ENCODE assay signal across 15 cellular contexts in the genomic region with DNA sequence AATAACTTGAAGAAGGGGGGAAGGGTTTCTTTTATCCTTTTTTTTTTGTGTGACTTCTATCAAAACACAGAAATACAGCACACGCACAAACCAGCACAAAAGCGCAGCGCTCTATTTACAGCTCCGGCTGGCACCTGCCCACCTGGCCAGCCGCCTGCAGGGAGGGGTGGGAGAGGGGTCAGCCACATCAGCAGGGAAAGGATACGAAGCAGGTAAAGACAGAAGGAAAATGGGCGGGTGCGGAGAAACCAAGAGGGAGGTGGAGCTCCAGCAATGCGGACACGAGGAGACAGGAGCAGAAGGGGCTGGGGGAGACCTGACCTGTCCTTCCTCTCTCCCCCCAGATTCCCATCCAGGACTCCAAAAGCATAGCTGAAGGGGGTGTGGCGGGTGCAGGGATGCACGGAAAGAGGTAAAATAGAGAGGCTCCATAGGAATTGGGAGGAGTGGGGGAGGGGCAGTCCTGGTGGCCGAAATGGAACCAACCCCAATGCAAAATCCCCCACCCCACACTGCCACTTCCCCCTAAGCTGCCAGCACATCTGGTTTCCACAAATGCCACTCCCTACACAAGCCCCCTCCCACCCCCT. TPM values are rescaled to one million over a fixed set of nuclear protein-coding genes. Genes with fewer than 3 reads are reported as not detected.
DNase-seq lines count a peak whose midpoint lies in the region; ATAC-seq and TF ChIP-seq lines count a peak whose summit lies in the region.
"Had no signal": no experiment of that assay in that cellular context is flagged by ENCODE, and none has a peak within 500 bp of the region (broad histone marks: within the 10 kb centered on the region; RNA-seq: fewer than 3 reads in every experiment).

No MANE protein-coding gene starts in this region.

- H3K27me3 ChIP-seq in BLaER1 treated with 17β-estradiol and CSF1 and Interleukin-3, amounts not matched to agents 10 nM and 100 nM: no peaks in the 10 kb centered on the region
- H3K27me3 ChIP-seq in hepatocyte: no peaks in the 10 kb centered on the region
- no peaks in the 10 kb centered on the region for H3K27me3 ChIP-seq in testis
- H3K27me3 ChIP-seq: heart left ventricle, right atrium auricular region had no signal

- no peaks in the 10 kb centered on the region for H3K9me2 ChIP-seq in hepatocyte (replicated peaks; ENCODE audit: insufficient read depth)

- H3K4me2 ChIP-seq in BLaER1 treated with 17β-estradiol and CSF1 and Interleukin-3, amounts not matched to agents 10 nM and 100 nM: peak overlapping the region; percentile 72 to 90 (median 84)
- no peak overlapping the region for H3K4me2 ChIP-seq in hepatocyte

- H3K36me3 Mint-ChIP-seq in WTC11: peaks cover 16% of the 10 kb centered on the region
- H3K36me3 Mint-ChIP-seq in memory B cell: peaks cover 35% of the 10 kb centered on the region

- no peak overlapping the region for H3K4me3 ChIP-seq in BLaER1 treated with 17β-estradiol and CSF1 and Interleukin-3, amounts not matched to agents 10 nM and 100 nM
- H3K4me3 ChIP-seq in hepatocyte (no peak overlapping the region), testis (no peak overlapping the region)
- H3K4me3 ChIP-seq: heart left ventricle, right atrium auricular region had no signal

- no peaks in the 10 kb centered on the region for H3K9me3 ChIP-seq in BLaER1 treated with 17β-estradiol and CSF1 and Interleukin-3, amounts not matched to agents 10 nM and 100 nM (replicated peaks in 1 of 11)
- H3K9me3 ChIP-seq in hepatocyte (ENCODE audit: low read depth): no peaks in the 10 kb centered on the region
- no peaks in the 10 kb centered on the region for H3K9me3 ChIP-seq in testis
- H3K9me3 ChIP-seq: heart left ventricle, right atrium auricular region had no signal

- WGBS in hepatocyte (ENCODE audit: low lambda C conversion rate, missing lambda C conversion rate): 79% methylated on average over 12 of the region's 13 CpGs
- WGBS in testis, 2 donors: 87% methylated on average over 13 of the region's 13 CpGs

- peak; percentile 19; the same call in 1 of the 2 replicates for ATAC-seq in WTC11
- ATAC-seq in memory B cell (ENCODE audit: low read depth): no peak
- no peak for ATAC-seq in HG02763 (IDR thresholded peaks at IDR 0.05; ENCODE audit: unreplicated experiment)
- ATAC-seq: esophagus mucosa, heart left ventricle, left cardiac atrium had no signal

- H3K9me3 Mint-ChIP-seq in WTC11 (no peaks in the 10 kb centered on the region), memory B cell (no peaks in the 10 kb centered on the region)

- no peak overlapping the region for H2AFZ ChIP-seq in hepatocyte

- peaks cover 38 to 91% (median 82%) of the 10 kb centered on the region in 10 experiments for H3K4me1 ChIP-seq in BLaER1 treated with 17β-estradiol and CSF1 and Interleukin-3, amounts not matched to agents 10 nM and 100 nM
- peaks cover 11% of the 10 kb centered on the region for H3K4me1 ChIP-seq in hepatocyte (ENCODE audit: insufficient read depth)
- peaks cover 5% of the 10 kb centered on the region for H3K4me1 ChIP-seq in testis

- H3K4me1 Mint-ChIP-seq in WTC11 (peaks cover 34% of the 10 kb centered on the region), memory B cell (peaks cover 54% of the 10 kb centered on the region)

- CTCF ChIA-PET in WTC11 (lab: Charles Lee): interaction anchor here (0.6 to 1.1 kb wide), 3 partner anchors 29 to 209 kb away, joined by 3 to 6 read pairs (median 4); no protein-coding TSS in a partner anchor

- no peak overlapping the region; the same call in 1 of the 2 replicates for H3K4me3 Mint-ChIP-seq in WTC11
- H3K4me3 Mint-ChIP-seq in memory B cell: peak overlapping the region; percentile 9

- DNase-seq in COR-L47 (lab: John Stamatoyannopoulos, UW) (peak; percentile 56), WTC11 (ENCODE audit: low spot score) (no peak), memory B cell (ENCODE audit: low spot score in 2 of 2) (no peak), hepatocyte (ENCODE audit: low spot score) (no peak), testis (no peak)
- DNase-seq: left cardiac atrium; SHP77; stimulated activated CD4-positive, alpha-beta T cell treated with anti-CD3 and anti-CD28 coated beads, Interleukin-4, amount 100 ng/mL, for 1 hour; stimulated activated naive CD4-positive, alpha-beta T cell; T1000 had no signal

- intact Hi-C loops in testis (cut with DNase I; ENCODE audit: low total_unique reads): no loop called here

- H3K79me2 ChIP-seq in hepatocyte: no peaks in the 10 kb centered on the region

- no peak overlapping the region for H3K27ac ChIP-seq in BLaER1 treated with 17β-estradiol and CSF1 and Interleukin-3, amounts not matched to agents 10 nM and 100 nM
- H3K27ac ChIP-seq in hepatocyte: no peak overlapping the region
- no peak overlapping the region for H3K27ac ChIP-seq in testis
- H3K27ac ChIP-seq: heart left ventricle, right atrium auricular region had no signal

- POLR2A ChIA-PET in WTC11 (lab: Charles Lee): interaction anchor here (0.8 to 1.4 kb wide), 2 partner anchors 105 to 107 kb away, joined by 3 read pairs; a partner anchor contains a TSS

- H3K27ac Mint-ChIP-seq in WTC11: peak overlapping the region; percentile 58
- peak overlapping the region; percentile 97 for H3K27ac Mint-ChIP-seq in memory B cell

- no peak for TF ChIP-seq POLR2A in testis (IDR thresholded peaks at IDR 0.05)

- H3K9ac ChIP-seq in BLaER1 treated with 17β-estradiol and CSF1 and Interleukin-3, amounts not matched to agents 10 nM and 100 nM: peak overlapping the region in 2 of 11 experiments; percentile 9 to 26; a peak in 1 of 22 replicates

- peaks cover 0 to 80% (median 11%) of the 10 kb centered on the region in 11 experiments; a peak in 13 of 22 replicates for H4K20me1 ChIP-seq in BLaER1 treated with 17β-estradiol and CSF1 and Interleukin-3, amounts not matched to agents 10 nM and 100 nM
- H4K20me1 ChIP-seq in hepatocyte (ENCODE audit: insufficient read depth, poor library complexity, severe bottlenecking): peaks cover 18% of the 10 kb centered on the region

- peaks cover 29 to 55% (median 42%) of the 10 kb centered on the region in 11 experiments for H3K36me3 ChIP-seq in BLaER1 treated with 17β-estradiol and CSF1 and Interleukin-3, amounts not matched to agents 10 nM and 100 nM
- no peaks in the 10 kb centered on the region for H3K36me3 ChIP-seq in hepatocyte (replicated peaks; ENCODE audit: insufficient read depth, low read depth)
- H3K36me3 ChIP-seq in testis (ENCODE audit: low read depth, missing control alignments): no peaks in the 10 kb centered on the region

- H3K27me3 Mint-ChIP-seq in WTC11 (ENCODE audit: low read depth) (peaks cover 6% of the 10 kb centered on the region), memory B cell (no peaks in the 10 kb centered on the region)

- TF ChIP-seq CTCF in WTC11 (IDR thresholded peaks at IDR 0.05) (no peak), hepatocyte (IDR thresholded peaks at IDR 0.05; ENCODE audit: poor library complexity) (no peak), testis (IDR thresholded peaks at IDR 0.05) (no peak)

TF ChIP-seq in WTC11, 78 proteins besides CTCF, POLR2A, EP300 and RAD21 (continues in another document):
- TF ChIP-seq, protein P1, sequence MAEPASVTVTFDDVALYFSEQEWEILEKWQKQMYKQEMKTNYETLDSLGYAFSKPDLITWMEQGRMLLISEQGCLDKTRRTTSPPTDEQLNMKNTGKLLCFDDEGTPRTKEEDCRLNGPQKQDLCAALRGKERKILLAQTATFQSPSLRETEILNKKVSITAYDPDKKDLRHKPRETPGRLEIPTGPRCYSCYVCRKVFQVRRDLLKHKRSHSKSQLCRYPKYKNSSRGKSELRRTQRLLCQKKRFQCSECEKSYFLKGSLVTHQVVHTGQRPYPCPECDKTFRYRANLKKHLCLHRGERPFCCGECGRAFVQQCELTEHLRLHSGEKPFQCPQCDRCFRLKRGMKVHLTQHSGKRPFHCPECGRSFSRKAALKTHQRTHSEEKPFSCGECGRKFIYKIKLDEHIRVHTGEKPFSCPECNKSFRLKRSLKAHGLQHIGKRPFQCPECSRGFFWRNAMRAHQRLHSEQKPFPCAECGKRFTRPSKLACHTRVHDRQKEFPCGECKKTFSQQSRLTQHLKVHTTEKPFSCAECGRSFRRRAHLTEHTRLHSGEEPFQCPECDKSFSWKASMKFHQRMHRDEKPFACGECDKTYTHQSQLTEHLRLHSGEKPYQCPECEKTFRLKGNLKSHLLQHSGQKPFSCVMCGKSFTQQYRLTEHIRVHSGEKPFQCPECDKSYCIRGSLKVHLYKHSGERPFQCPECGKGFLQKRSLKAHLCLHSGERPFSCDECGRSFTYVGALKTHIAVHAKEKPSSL (CRISPR knock-in tag; conservative IDR thresholded peaks at IDR 0.05): no peak
- TF ChIP-seq, protein P2, sequence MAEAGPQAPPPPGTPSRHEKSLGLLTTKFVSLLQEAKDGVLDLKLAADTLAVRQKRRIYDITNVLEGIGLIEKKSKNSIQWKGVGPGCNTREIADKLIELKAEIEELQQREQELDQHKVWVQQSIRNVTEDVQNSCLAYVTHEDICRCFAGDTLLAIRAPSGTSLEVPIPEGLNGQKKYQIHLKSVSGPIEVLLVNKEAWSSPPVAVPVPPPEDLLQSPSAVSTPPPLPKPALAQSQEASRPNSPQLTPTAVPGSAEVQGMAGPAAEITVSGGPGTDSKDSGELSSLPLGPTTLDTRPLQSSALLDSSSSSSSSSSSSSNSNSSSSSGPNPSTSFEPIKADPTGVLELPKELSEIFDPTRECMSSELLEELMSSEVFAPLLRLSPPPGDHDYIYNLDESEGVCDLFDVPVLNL (CRISPR knock-in tag; IDR thresholded peaks at IDR 0.05; ENCODE audit: borderline replicate concordance, low read depth): no peak

RNA-seq across cellular contexts. Expression of a gene that starts 14.1 kb away (rescaled TPM):
- 0.07 TPM in 1 of 3 replicates, not detected in the others for total RNA-seq in WTC11 (2021)
- not detected in 2 replicates for total RNA-seq in hepatocyte
- 0.11 and 0.29 TPM in 2 replicates for polyA plus RNA-seq in hepatocyte
- total RNA-seq in testis: under 1 TPM in 1 of 2 donors, not detected in 1; 0.06 TPM
- polyA plus RNA-seq in testis (ENCODE audit: insufficient read depth, low read depth, low replicate concordance): 0.22 TPM
- total RNA-seq: left cardiac atrium had no signal

RNA-seq across cellular contexts. Expression of a gene that starts 27.9 kb away (rescaled TPM):
- 62.1 to 65.3 TPM (median 64.7 TPM) in 3 replicates for total RNA-seq in WTC11 (2021)
- 7.8 and 25.3 TPM in 2 replicates for total RNA-seq in hepatocyte
- polyA plus RNA-seq in hepatocyte: 18.0 and 18.1 TPM in 2 replicates
- 10 to 100 TPM; 37.0 to 38.9 TPM for total RNA-seq in testis
- polyA plus RNA-seq in testis (ENCODE audit: insufficient read depth, low read depth, low replicate concordance): 30.7 TPM

RNA-seq across cellular contexts. Expression of a gene that starts 58.3 kb away (rescaled TPM):
- total RNA-seq in WTC11 (2021): not detected in 3 replicates
- 2.2 and 3.6 TPM in 2 replicates for total RNA-seq in hepatocyte
- polyA plus RNA-seq in hepatocyte: 55.3 and 101 TPM in 2 replicates
- total RNA-seq in testis: under 1 TPM in 1 of 2 donors, not detected in 1; 0.68 TPM
- polyA plus RNA-seq in testis (ENCODE audit: insufficient read depth, low read depth, low replicate concordance): 0.50 TPM
- total RNA-seq: heart left ventricle, left cardiac atrium, right atrium auricular region had no signal
- polyA plus RNA-seq: heart left ventricle had no signal
